Comparison of ENCODE assay signal across 17 cellular contexts in genomic region chr6:109372070-109372585, GRCh38. TPM values are rescaled to one million over a fixed set of nuclear protein-coding genes. Genes with fewer than 3 reads are reported as not detected.
DNase-seq lines count a peak whose midpoint lies in the region; ATAC-seq and TF ChIP-seq lines count a peak whose summit lies in the region.
"Had no signal": no experiment of that assay in that cellular context is flagged by ENCODE, and none has a peak within 500 bp of the region (broad histone marks: within the 10 kb centered on the region; RNA-seq: fewer than 3 reads in every experiment).

No MANE protein-coding gene starts in this region.

- no peaks in the 10 kb centered on the region for H3K9me3 ChIP-seq in T-helper 17 cell (ENCODE audit: control insufficient read depth, low read length, poor library complexity, severe bottlenecking)
- H3K9me3 ChIP-seq: heart left ventricle had no signal

- intact Hi-C loops in dorsolateral prefrontal cortex (cut with DNase I): no loop called here

- TF ChIP-seq CTCF in dorsolateral prefrontal cortex (IDR thresholded peaks at IDR 0.05 in 54 of 56, conservative IDR thresholded peaks at IDR 0.05 in 2 of 56; ENCODE audit: low read depth in 1 of 56, partially characterized antibody in 56 of 56): no peak

- peaks cover 28% of the 10 kb centered on the region for H3K36me3 Mint-ChIP-seq in activated naive CD8-positive, alpha-beta T cell
- H3K36me3 Mint-ChIP-seq in activated naive CD8-positive, alpha-beta T cell treated with anti-CD3 and anti-CD28 coated beads for 36 hours: peaks cover 46% of the 10 kb centered on the region
- peaks cover 14% of the 10 kb centered on the region for H3K36me3 Mint-ChIP-seq in T-helper 17 cell (ENCODE audit: low read depth)
- peaks cover 98% of the 10 kb centered on the region for H3K36me3 Mint-ChIP-seq in effector memory CD8-positive, alpha-beta T cell (ENCODE audit: insufficient read depth)
- H3K36me3 Mint-ChIP-seq in stimulated activated effector memory CD8-positive, alpha-beta T cell treated with anti-CD3 and anti-CD28 coated beads, Interleukin-12 subunit alpha, Interleukin-12 subunit beta, amount 100 ng/mL, for 72 hours: peaks cover 100% of the 10 kb centered on the region

- no peak for DNase-seq in activated naive CD8-positive, alpha-beta T cell treated with anti-CD3 and anti-CD28 coated beads for 36 hours
- no peak for DNase-seq in T-helper 17 cell
- DNase-seq in effector memory CD8-positive, alpha-beta T cell: no peak
- no peak for DNase-seq in stimulated activated effector memory CD8-positive, alpha-beta T cell treated with anti-CD3 and anti-CD28 coated beads, Interleukin-12 subunit alpha, Interleukin-12 subunit beta, amount 100 ng/mL, for 72 hours (ENCODE audit: low spot score in 2 of 2)
- DNase-seq in cortex of kidney (lab: John Stamatoyannopoulos, UW): no peak
- DNase-seq in dorsolateral prefrontal cortex: no peak
- DNase-seq in NCI-H2107 (lab: John Stamatoyannopoulos, UW): no peak
- DNase-seq: activated CD4-positive, alpha-beta T cell treated with anti-CD3 and anti-CD28 coated beads for 48 hours; activated gamma-delta T cell; DMS79 treated with DMSO at 0.1 percent for 48 hours; heart left ventricle; NCI-H146; posterior cingulate gyrus; SW 1271; trophoblast cell had no signal

- H3K4me3 Mint-ChIP-seq in activated naive CD8-positive, alpha-beta T cell: peak overlapping the region; percentile 13
- no peak overlapping the region for H3K4me3 Mint-ChIP-seq in activated naive CD8-positive, alpha-beta T cell treated with anti-CD3 and anti-CD28 coated beads for 36 hours
- no peak overlapping the region for H3K4me3 Mint-ChIP-seq in T-helper 17 cell
- no peak overlapping the region for H3K4me3 Mint-ChIP-seq in effector memory CD8-positive, alpha-beta T cell
- H3K4me3 Mint-ChIP-seq in stimulated activated effector memory CD8-positive, alpha-beta T cell treated with anti-CD3 and anti-CD28 coated beads, Interleukin-12 subunit alpha, Interleukin-12 subunit beta, amount 100 ng/mL, for 72 hours: peak overlapping the region; percentile 48

- peak overlapping the region in 24 of 59 donors; percentile 1 to 47 (median 22) for H3K27ac ChIP-seq in dorsolateral prefrontal cortex
- H3K27ac ChIP-seq: heart left ventricle had no signal

- no peak for ATAC-seq in T-helper 17 cell
- ATAC-seq in effector memory CD8-positive, alpha-beta T cell (replicated peaks): no peak
- no peak for ATAC-seq in stimulated activated effector memory CD8-positive, alpha-beta T cell treated with anti-CD3 and anti-CD28 coated beads, Interleukin-12 subunit alpha, Interleukin-12 subunit beta, amount 100 ng/mL, for 72 hours
- ATAC-seq: heart left ventricle, Panc1 had no signal

- no peaks in the 10 kb centered on the region for H3K27me3 ChIP-seq in dorsolateral prefrontal cortex
- H3K27me3 ChIP-seq: heart left ventricle had no signal

- no peaks in the 10 kb centered on the region for H3K27me3 Mint-ChIP-seq in activated naive CD8-positive, alpha-beta T cell
- no peaks in the 10 kb centered on the region for H3K27me3 Mint-ChIP-seq in activated naive CD8-positive, alpha-beta T cell treated with anti-CD3 and anti-CD28 coated beads for 36 hours
- no peaks in the 10 kb centered on the region for H3K27me3 Mint-ChIP-seq in T-helper 17 cell
- no peaks in the 10 kb centered on the region for H3K27me3 Mint-ChIP-seq in effector memory CD8-positive, alpha-beta T cell

- no peaks in the 10 kb centered on the region for H3K9me3 Mint-ChIP-seq in activated naive CD8-positive, alpha-beta T cell (ENCODE audit: low read depth)
- no peaks in the 10 kb centered on the region for H3K9me3 Mint-ChIP-seq in activated naive CD8-positive, alpha-beta T cell treated with anti-CD3 and anti-CD28 coated beads for 36 hours
- H3K9me3 Mint-ChIP-seq in effector memory CD8-positive, alpha-beta T cell: no peaks in the 10 kb centered on the region
- H3K9me3 Mint-ChIP-seq in stimulated activated effector memory CD8-positive, alpha-beta T cell treated with anti-CD3 and anti-CD28 coated beads, Interleukin-12 subunit alpha, Interleukin-12 subunit beta, amount 100 ng/mL, for 72 hours: no peaks in the 10 kb centered on the region

- peaks cover 59% of the 10 kb centered on the region for H3K4me1 Mint-ChIP-seq in activated naive CD8-positive, alpha-beta T cell (ENCODE audit: low read depth)
- peaks cover 52% of the 10 kb centered on the region for H3K4me1 Mint-ChIP-seq in activated naive CD8-positive, alpha-beta T cell treated with anti-CD3 and anti-CD28 coated beads for 36 hours
- H3K4me1 Mint-ChIP-seq in T-helper 17 cell: peaks cover 36% of the 10 kb centered on the region
- H3K4me1 Mint-ChIP-seq in effector memory CD8-positive, alpha-beta T cell (ENCODE audit: low read depth in 2 of 2): peaks cover 34 to 59% of the 10 kb centered on the region in 2 donors
- peaks cover 49% of the 10 kb centered on the region for H3K4me1 Mint-ChIP-seq in stimulated activated effector memory CD8-positive, alpha-beta T cell treated with anti-CD3 and anti-CD28 coated beads, Interleukin-12 subunit alpha, Interleukin-12 subunit beta, amount 100 ng/mL, for 72 hours

- peak overlapping the region; percentile 85 for H3K27ac Mint-ChIP-seq in activated naive CD8-positive, alpha-beta T cell
- no peak overlapping the region for H3K27ac Mint-ChIP-seq in activated naive CD8-positive, alpha-beta T cell treated with anti-CD3 and anti-CD28 coated beads for 36 hours
- peak overlapping the region; percentile 6 for H3K27ac Mint-ChIP-seq in T-helper 17 cell
- H3K27ac Mint-ChIP-seq in effector memory CD8-positive, alpha-beta T cell: peak overlapping the region; percentile 38 to 41
- peak overlapping the region; percentile 62 for H3K27ac Mint-ChIP-seq in stimulated activated effector memory CD8-positive, alpha-beta T cell treated with anti-CD3 and anti-CD28 coated beads, Interleukin-12 subunit alpha, Interleukin-12 subunit beta, amount 100 ng/mL, for 72 hours

- H3K4me3 ChIP-seq in dorsolateral prefrontal cortex: no peak overlapping the region
- H3K4me3 ChIP-seq: heart left ventricle had no signal

RNA-seq across cellular contexts. Expression of gene CD164, which starts 10.1 kb away (rescaled TPM):
- total RNA-seq in activated naive CD8-positive, alpha-beta T cell treated with anti-CD3 and anti-CD28 coated beads for 36 hours: 100 to 1,000 TPM; 171 to 180 TPM
- 100 to 1,000 TPM; 171 to 176 TPM for total RNA-seq in T-helper 17 cell
- 100 to 1,000 TPM in 43 of 120 experiments, 10 to 100 TPM in 77; 63.0 to 159 (median 95.2) TPM for total RNA-seq in dorsolateral prefrontal cortex

Comparison
In these comparisons a context has a peak if more than half of its experiments do, and no peak if none do; other contexts are left out.
1. H3K4me3 Mint-ChIP-seq: peak in activated naive CD8-positive, alpha-beta T cell (single experiment) and stimulated activated effector memory CD8-positive, alpha-beta T cell treated with anti-CD3 and anti-CD28 coated beads, Interleukin-12 subunit alpha, Interleukin-12 subunit beta, amount 100 ng/mL, for 72 hours (single experiment); none in activated naive CD8-positive, alpha-beta T cell treated with anti-CD3 and anti-CD28 coated beads for 36 hours (single experiment), T-helper 17 cell (single experiment) and effector memory CD8-positive, alpha-beta T cell (0 of 2).